Comparison of ENCODE assay signal across 12 cellular contexts in the genomic region with DNA sequence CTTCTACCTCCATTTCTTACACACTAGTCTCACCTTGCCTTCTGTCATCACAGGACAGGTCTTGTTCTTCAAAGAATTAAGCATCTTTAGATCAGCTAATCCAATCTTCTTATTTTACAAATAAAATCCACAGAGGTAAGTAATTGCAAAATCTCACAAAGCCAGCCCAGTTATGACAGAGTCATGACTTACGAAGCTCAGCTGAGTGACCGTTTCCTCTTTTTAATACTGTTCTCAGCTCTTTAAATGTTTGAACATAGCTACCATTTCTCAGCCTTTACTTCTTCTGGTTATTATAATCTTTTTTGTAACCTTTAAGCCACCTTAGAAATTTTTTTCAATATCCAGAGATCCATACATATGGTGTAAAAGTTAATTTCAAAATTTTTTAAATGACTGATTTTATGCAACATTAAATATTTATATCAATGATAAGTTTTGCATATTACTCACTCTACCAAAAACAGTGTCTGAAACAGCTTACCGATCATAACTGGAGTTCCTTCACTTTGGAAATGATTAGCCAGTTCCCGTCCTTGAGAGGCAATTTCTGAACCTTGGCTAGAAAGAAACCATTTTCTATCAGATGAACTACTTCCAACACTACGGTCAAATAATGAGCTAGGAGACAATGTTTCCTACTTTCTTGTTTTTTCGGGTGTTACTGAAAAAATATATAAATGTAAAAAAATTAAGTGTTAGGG. TPM values are rescaled to one million over a fixed set of nuclear protein-coding genes. Genes with fewer than 3 reads are reported as not detected.
DNase-seq lines count a peak whose midpoint lies in the region; ATAC-seq, FAIRE-seq and TF ChIP-seq lines count a peak whose summit lies in the region.
"Had no signal": no experiment of that assay in that cellular context is flagged by ENCODE, and none has a peak within 500 bp of the region (broad histone marks: within the 10 kb centered on the region; RNA-seq: fewer than 3 reads in every experiment).

No MANE protein-coding gene starts in this region.

- WGBS in prostate gland, result 91% methylated on average over 6 of the region's 6 CpGs

- no peak overlapping the region for H3K4me3 Mint-ChIP-seq in memory B cell
- H3K4me3 Mint-ChIP-seq: immature natural killer cell; naive thymus-derived CD8-positive, alpha-beta T cell had no signal

- ATAC-seq in GM19043 (IDR thresholded peaks at IDR 0.05; ENCODE audit: low read depth, unreplicated experiment) (peak; percentile 63), GM21786 (IDR thresholded peaks at IDR 0.05; ENCODE audit: unreplicated experiment) (peak; percentile 44), HG03520 (IDR thresholded peaks at IDR 0.05; ENCODE audit: unreplicated experiment) (peak; percentile 70), memory B cell (ENCODE audit: low read depth) (peak; percentile 62)
- ATAC-seq: naive thymus-derived CD8-positive, alpha-beta T cell had no signal

- H3K9me3 Mint-ChIP-seq in memory B cell, result peaks cover 2% of the 10 kb centered on the region
- H3K9me3 Mint-ChIP-seq: immature natural killer cell; naive thymus-derived CD8-positive, alpha-beta T cell had no signal

- no peak overlapping the region for H3K4me3 ChIP-seq in prostate gland
- no peak overlapping the region for H3K4me3 ChIP-seq in tibial artery

- TF ChIP-seq POLR2A in prostate gland (IDR thresholded peaks at IDR 0.05), result no peak

- no peak overlapping the region for H3K27ac ChIP-seq in prostate gland
- H3K27ac ChIP-seq in tibial artery, result peak overlapping the region in 1 of 2 donors; percentile 6
- H3K27ac ChIP-seq: epithelial cell of prostate had no signal

- H3K36me3 Mint-ChIP-seq in memory B cell, result peaks cover 20% of the 10 kb centered on the region

- peak overlapping the region; percentile 80 for H3K27ac Mint-ChIP-seq in memory B cell
- H3K27ac Mint-ChIP-seq: naive thymus-derived CD8-positive, alpha-beta T cell had no signal

- H3K36me3 ChIP-seq in prostate gland (peaks cover 0 to 2% of the 10 kb centered on the region in 2 donors), tibial artery (peaks cover 30 to 75% (median 65%) of the 10 kb centered on the region in 3 donors)

- H3K9me3 ChIP-seq in prostate gland (no peaks in the 10 kb centered on the region), tibial artery (no peaks in the 10 kb centered on the region)

- intact Hi-C loops in prostate gland (cut with DNase I), result no loop called here
- intact Hi-C loops in tibial artery (cut with DNase I; ENCODE audit: low total_unique reads), result no loop called here

- no peaks in the 10 kb centered on the region for H3K27me3 Mint-ChIP-seq in memory B cell
- H3K27me3 Mint-ChIP-seq: naive thymus-derived CD8-positive, alpha-beta T cell had no signal

- TF ChIP-seq CTCF in prostate gland (IDR thresholded peaks at IDR 0.05) (no peak), tibial artery (IDR thresholded peaks at IDR 0.05) (no peak)

- no peaks in the 10 kb centered on the region for H3K4me1 Mint-ChIP-seq in memory B cell
- H3K4me1 Mint-ChIP-seq: immature natural killer cell; naive thymus-derived CD8-positive, alpha-beta T cell had no signal

- FAIRE-seq in frontal cortex (lab: Jason Lieb, UNC), result no peak

- DNase-seq in memory B cell (ENCODE audit: low spot score in 2 of 2) (no peak), prostate gland (ENCODE audit: low spot score) (no peak), tibial artery (no peak), frontal cortex (ENCODE audit: low spot score in 2 of 2) (no peak)
- DNase-seq: aorta; immature natural killer cell; naive thymus-derived CD8-positive, alpha-beta T cell; NCI-H69 had no signal

- no peaks in the 10 kb centered on the region for H3K27me3 ChIP-seq in prostate gland (replicated peaks; ENCODE audit: insufficient read depth)
- no peaks in the 10 kb centered on the region for H3K27me3 ChIP-seq in tibial artery

- H3K4me1 ChIP-seq in prostate gland (replicated peaks), result peaks cover 3% of the 10 kb centered on the region
- H3K4me1 ChIP-seq in tibial artery, result peaks cover 0 to 18% (median under 1%) of the 10 kb centered on the region in 4 donors

RNA-seq across cellular contexts. Expression of a gene that starts 8.8 kb away (rescaled TPM):
- total RNA-seq in prostate gland (10 to 100 TPM; 17.7 to 19.0 TPM), frontal cortex (9.4 TPM)

RNA-seq across cellular contexts. Expression of a gene that starts 9.7 kb away (rescaled TPM):
- total RNA-seq in prostate gland (1 to 10 TPM in 1 of 2 donors, under 1 TPM in 1; 0.32 to 1.4 TPM), frontal cortex (6.1 TPM)

RNA-seq across cellular contexts. Expression of a gene that starts 20.3 kb away (rescaled TPM):
- total RNA-seq in prostate gland (10 to 100 TPM; 32.1 to 42.7 TPM), frontal cortex (42.8 TPM)
